In genomic region chr6:34695729-34696188, GRCh38 we compare ENCODE assay signal across 8 cellular contexts. TPM values are rescaled to one million over a fixed set of nuclear protein-coding genes. Genes with fewer than 3 reads are reported as not detected.
DNase-seq lines count a peak whose midpoint lies in the region; ATAC-seq and TF ChIP-seq lines count a peak whose summit lies in the region.

No MANE protein-coding gene starts in this region.

- no peak for ATAC-seq in HG03108 (IDR thresholded peaks at IDR 0.05; ENCODE audit: unreplicated experiment)

- TF ChIP-seq CTCF in GM12875 (IDR thresholded peaks at IDR 0.05; ENCODE audit: borderline replicate concordance, insufficient read depth, low read depth, low read length) (no peak), fibroblast of pulmonary artery (IDR thresholded peaks at IDR 0.05; ENCODE audit: low read length, missing control alignments) (no peak), retinal pigment epithelial cell (conservative IDR thresholded peaks at IDR 0.05; ENCODE audit: low read depth, low read length) (no peak), GM20000 (IDR thresholded peaks at IDR 0.05; ENCODE audit: extremely low read depth, missing control alignments) (no peak)

- H3K36me3 ChIP-seq in SJSA1 = peaks cover 11% of the 10 kb centered on the region

- DNase-seq in SJSA1 (ENCODE audit: low read depth in 1 of 2, low spot score in 2 of 2) (no peak), fibroblast of pulmonary artery (ENCODE audit: low read depth) (no peak), retinal pigment epithelial cell (ENCODE audit: low read depth) (no peak), MV-4-11 (lab: John Stamatoyannopoulos, UW) (no peak), NCI-H345 (lab: John Stamatoyannopoulos, UW) (no peak), GM20000 (ENCODE audit: low spot score) (no peak)

- peaks cover 8% of the 10 kb centered on the region for H3K4me1 ChIP-seq in SJSA1 (replicated peaks)

- H3K27ac ChIP-seq in SJSA1 = peak overlapping the region; percentile 66; the same call in 1 of the 2 replicates

- H3K9me3 ChIP-seq in SJSA1 (replicated peaks) = no peaks in the 10 kb centered on the region

- H3K4me3 ChIP-seq in GM12875 (ENCODE audit: low read depth, low read length) = peak overlapping the region; percentile 69
- H3K4me3 ChIP-seq in SJSA1 = peak overlapping the region; percentile 93
- H3K4me3 ChIP-seq in fibroblast of pulmonary artery (replicated peaks; ENCODE audit: low read depth, low read length) = peak overlapping the region; percentile 90
- peak overlapping the region; percentile 95 for H3K4me3 ChIP-seq in retinal pigment epithelial cell (ENCODE audit: low read length)

- no peaks in the 10 kb centered on the region for H3K27me3 ChIP-seq in SJSA1 (replicated peaks)

RNA-seq across cellular contexts. Expression of gene ILRUN, which starts 0.8 kb away (rescaled TPM):
- 28.7 and 47.8 TPM in 2 replicates for total RNA-seq in SJSA1 (2014; rRNA removed; shearing (Covaris generic))
